In the genomic region with DNA sequence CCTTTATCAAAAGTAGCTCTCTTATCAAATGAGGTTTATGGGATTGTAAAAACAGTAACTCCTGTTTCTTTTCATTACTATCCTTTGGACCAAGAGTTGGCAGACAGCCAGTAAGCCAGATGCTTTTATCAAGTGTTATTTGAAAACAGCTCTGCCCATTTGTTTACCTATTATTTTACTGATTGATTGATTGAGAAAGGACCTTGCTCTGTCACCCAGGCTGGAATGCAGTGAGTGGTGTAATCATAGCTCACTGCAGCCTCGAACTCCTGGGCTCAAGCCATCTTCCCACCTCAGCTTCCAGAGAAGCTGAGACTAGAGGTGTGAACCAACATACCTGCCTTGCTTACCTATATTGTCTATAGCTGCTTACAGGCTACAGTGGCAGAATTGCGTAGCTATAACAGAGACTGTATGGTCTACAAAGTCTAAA, we compare ENCODE assay signal across 13 cellular contexts. TPM values are rescaled to one million over a fixed set of nuclear protein-coding genes. Genes with fewer than 3 reads are reported as not detected.
DNase-seq lines count a peak whose midpoint lies in the region; ATAC-seq, FAIRE-seq and TF ChIP-seq lines count a peak whose summit lies in the region.
"Had no signal": no experiment of that assay in that cellular context is flagged by ENCODE, and none has a peak within 500 bp of the region (broad histone marks: within the 10 kb centered on the region; RNA-seq: fewer than 3 reads in every experiment).

No MANE protein-coding gene starts in this region.

- TF ChIP-seq EP300 in HepG2 (IDR thresholded peaks at IDR 0.05; ENCODE audit: low read depth in 2 of 2, low read length in 2 of 2) (peak in 1 of 2 experiments; percentile 83; a peak in 2 of 4 replicates), HepG2 (CRISPR knock-in tag; IDR thresholded peaks at IDR 0.05; ENCODE audit: borderline replicate concordance) (peak; percentile 62; the same call in 1 of the 2 replicates)

- no peak for TF ChIP-seq CTCF in HepG2 (CRISPR knock-in tag; IDR thresholded peaks at IDR 0.05)

- H4K20me1 ChIP-seq in HepG2 (ENCODE audit: insufficient read depth, low read length), result peaks cover 20% of the 10 kb centered on the region; the same call in 1 of the 2 replicates

- H3K9me3 ChIP-seq in HepG2 (ENCODE audit: low read length), result no peaks in the 10 kb centered on the region

- H3K9ac ChIP-seq in HepG2 (ENCODE audit: insufficient read depth, low read depth, low read length), result peak overlapping the region; percentile 52

- in situ Hi-C loops in HepG2 (cut with HindIII; ENCODE audit: extremely low pct_ligation_motif_present, low pct_unique_long_range_greater_than_20kb), result no loop called here

- intact Hi-C loops in HepG2 (cut with micrococcal nuclease; ENCODE audit: unreplicated experiment), result no loop called here

- WGBS in HepG2 (ENCODE audit: low lambda C conversion rate), result 0% methylated on average over 2 of the region's 2 CpGs

- peak overlapping the region; percentile 85 to 99 (median 99) for H3K4me3 ChIP-seq in HepG2 (replicated peaks in 1 of 3; ENCODE audit: insufficient read depth in 1 of 3, low read depth in 2 of 3, low read length in 3 of 3)
- H3K4me3 ChIP-seq: SK-N-MC had no signal

- POLR2A ChIA-PET in HepG2 (lab: Yijun Ruan, JAX), result interaction anchor here (0.7 to 5.8 kb wide), 10 partner anchors 14 to 781 kb away, joined by 3 to 82 read pairs (median 5); partner anchors contain the start of gene CHD1L

- peak overlapping the region; percentile 82 for H3K4me2 ChIP-seq in HepG2 (ENCODE audit: low read depth, low read length)

- peaks cover 0 to 4% of the 10 kb centered on the region in 2 experiments; a peak in 1 of 5 replicates for H3K27me3 ChIP-seq in HepG2 (ENCODE audit: control insufficient read depth in 1 of 2, insufficient read depth in 2 of 2, low read length in 2 of 2)

- no peak for TF ChIP-seq RAD21 in HepG2 (CRISPR knock-in tag; IDR thresholded peaks at IDR 0.05)

- peak; percentile 2; the same call in 2 of the 3 replicates for ATAC-seq in HepG2
- no peak for ATAC-seq in HG02870 (IDR thresholded peaks at IDR 0.05; ENCODE audit: unreplicated experiment)
- ATAC-seq in HG02588 (IDR thresholded peaks at IDR 0.05; ENCODE audit: unreplicated experiment), result no peak
- ATAC-seq: stimulated activated effector memory CD8-positive, alpha-beta T cell treated with anti-CD3 and anti-CD28 coated beads, Interleukin-12 subunit alpha, Interleukin-12 subunit beta, amount 100 ng/mL, for 72 hours had no signal

- CTCF ChIA-PET in HepG2 (lab: Yijun Ruan, JAX; ENCODE audit: low intra/inter-chr PET ratio, low total read pairs), result no interaction called here

- peak; percentile 86 for FAIRE-seq in HepG2 (lab: Jason Lieb, UNC)
- FAIRE-seq: G401.6, kidney had no signal

- peaks cover 3 to 37% of the 10 kb centered on the region in 2 experiments for H3K36me3 ChIP-seq in HepG2 (replicated peaks in 1 of 2; ENCODE audit: control insufficient read depth in 1 of 2, insufficient read depth in 2 of 2, low read length in 2 of 2)

- BruUV-seq in HepG2 (replicated peaks; lab: Mats Ljungman, UMichigan), result no TSS peak

- 0 out of 4 replicates have a peak, but pooled peaks of 1 of the 2 experiments have one; percentile 35 for TF ChIP-seq POLR2A in HepG2 (IDR thresholded peaks at IDR 0.05; ENCODE audit: insufficient read depth in 1 of 2, low read depth in 2 of 2, low read length in 2 of 2)

- peak; percentile 40 for DNase-seq in DMS153 (lab: John Stamatoyannopoulos, UW)
- peak; percentile 18 for DNase-seq in NCI-H1105 (lab: John Stamatoyannopoulos, UW)
- peak; percentile 56 for DNase-seq in astrocyte of the hippocampus (ENCODE audit: low read depth, low spot score)
- DNase-seq in HepG2 (ENCODE audit: low spot score), result peak; percentile 87
- DNase-seq in NCI-H2029 treated with DMSO at 0.1 percent for 48 hours (lab: John Stamatoyannopoulos, UW), result no peak
- no peak for DNase-seq in GM19238 (ENCODE audit: insufficient read length, low spot score)
- DNase-seq: activated CD8-positive, alpha-beta memory T cell treated with anti-CD3 and anti-CD28 coated beads, Interleukin-2, amount 50 U/mL, for 4 hours; kidney had no signal

- no peak overlapping the region for H2AFZ ChIP-seq in HepG2 (ENCODE audit: low read length)

- peaks cover 38% of the 10 kb centered on the region for H3K4me1 ChIP-seq in HepG2 (ENCODE audit: insufficient read depth, low read length)

- H3K79me2 ChIP-seq in HepG2 (ENCODE audit: insufficient read depth, low read length), result peaks cover 88% of the 10 kb centered on the region

- H3K27ac ChIP-seq in HepG2 (ENCODE audit: extremely low read length, insufficient read depth, low read length), result peak overlapping the region; percentile 89

TF ChIP-seq in HepG2, 621 proteins besides CTCF, POLR2A, EP300 and RAD21 (continues in another document):
- no peak for TF ChIP-seq ZKSCAN1 (IDR thresholded peaks at IDR 0.05; ENCODE audit: low read length)
- peak; percentile 86 for TF ChIP-seq SAP130 (CRISPR knock-in tag; IDR thresholded peaks at IDR 0.05; ENCODE audit: low read depth)
- TF ChIP-seq PITX1 (CRISPR knock-in tag; IDR thresholded peaks at IDR 0.05), result peak; percentile 77; the same call in 1 of the 2 replicates
- TF ChIP-seq HNF4G (IDR thresholded peaks at IDR 0.05; ENCODE audit: borderline replicate concordance, low read depth, low read length), result peak; percentile 68; the same call in 1 of the 2 replicates
- peak; percentile 58; the same call in 1 of the 2 replicates for TF ChIP-seq HNF4G (CRISPR knock-in tag; IDR thresholded peaks at IDR 0.05; ENCODE audit: borderline replicate concordance, low read depth)
- TF ChIP-seq NONO (IDR thresholded peaks at IDR 0.05), result no peak
- 0 out of 2 replicates have a peak, but pooled peaks have one; percentile 21 for TF ChIP-seq NONO (CRISPR knock-in tag; conservative IDR thresholded peaks at IDR 0.05)
- peak; percentile 69 for TF ChIP-seq HDAC1 (CRISPR knock-in tag; IDR thresholded peaks at IDR 0.05)
- no peak for TF ChIP-seq RORA (CRISPR knock-in tag; IDR thresholded peaks at IDR 0.05)
- peak; percentile 31; the same call in 1 of the 2 replicates for TF ChIP-seq HOXA5 (CRISPR knock-in tag; IDR thresholded peaks at IDR 0.05)

RNA-seq across cellular contexts. Expression of gene PRKAB2, which starts 3.6 kb away (rescaled TPM):
- total RNA-seq in HepG2 (2016; rRNA removed; fragmentation: Illumina TruSeq; extraction: Trizol), result 43.3 and 44.0 TPM in 2 replicates
- 5.9 and 6.7 TPM in 2 replicates for total RNA-seq in HepG2 (2016; cell fraction: cytosol; rRNA removed; fragmentation: Illumina TruSeq; extraction: Trizol; ENCODE audit: low read depth)
- 40.9 and 45.3 TPM in 2 replicates for total RNA-seq in HepG2 (2016; cell fraction: insoluble cytoplasmic fraction; rRNA removed; fragmentation: Illumina TruSeq; extraction: Trizol)
- total RNA-seq in HepG2 (2016; cell fraction: membrane; rRNA removed; fragmentation: Illumina TruSeq; extraction: Trizol), result 23.1 and 25.7 TPM in 2 replicates
- 86.1 and 92.6 TPM in 2 replicates for total RNA-seq in HepG2 (2016; cell fraction: nucleus; rRNA removed; fragmentation: Illumina TruSeq; extraction: Trizol)
- polyA plus RNA-seq in HepG2 (2011; rRNA removed), result 97.3 and 118 TPM in 2 replicates
- 34.7 and 49.1 TPM in 2 replicates for polyA plus RNA-seq in HepG2 (2011; cell fraction: cytosol; rRNA removed)
- polyA plus RNA-seq in HepG2 (2011; cell fraction: nucleus; rRNA removed), result 185 and 187 TPM in 2 replicates
- 51.4 and 62.8 TPM in 2 replicates for polyA plus RNA-seq in HepG2 (2012)
- polyA plus RNA-seq in HepG2 (2016; cell fraction: cytosol; fragmentation: Illumina TruSeq; extraction: Trizol; ENCODE audit: low read depth), result 5.5 and 5.6 TPM in 2 replicates
- polyA plus RNA-seq in HepG2 (2016; cell fraction: insoluble cytoplasmic fraction; fragmentation: Illumina TruSeq; extraction: Trizol; ENCODE audit: low read depth), result 32.6 and 34.9 TPM in 2 replicates
- polyA plus RNA-seq in HepG2 (2016; cell fraction: membrane; fragmentation: Illumina TruSeq; extraction: Trizol; ENCODE audit: low read depth), result 15.9 and 16.3 TPM in 2 replicates
- 108 and 114 TPM in 2 replicates for polyA plus RNA-seq in HepG2 (2016; cell fraction: nucleus; fragmentation: Illumina TruSeq; extraction: Trizol; ENCODE audit: insufficient read depth, low read depth)
- 16.7 and 59.0 TPM in 2 replicates for polyA minus RNA-seq in HepG2 (2011; rRNA and poly(A)+ RNA removed; ENCODE audit: low replicate concordance)
- polyA minus RNA-seq in HepG2 (2011; cell fraction: cytosol; rRNA and poly(A)+ RNA removed), result 29.4 and 33.7 TPM in 2 replicates
- polyA minus RNA-seq in HepG2 (2011; cell fraction: nucleus; rRNA and poly(A)+ RNA removed), result 158 and 185 TPM in 2 replicates

RNA-seq across cellular contexts. Expression of gene FMO5, which starts 56.5 kb away (rescaled TPM):
- total RNA-seq in HepG2 (2016; rRNA removed; fragmentation: Illumina TruSeq; extraction: Trizol), result 48.2 and 59.5 TPM in 2 replicates
- 6.8 and 6.9 TPM in 2 replicates for total RNA-seq in HepG2 (2016; cell fraction: cytosol; rRNA removed; fragmentation: Illumina TruSeq; extraction: Trizol; ENCODE audit: low read depth)
- total RNA-seq in HepG2 (2016; cell fraction: insoluble cytoplasmic fraction; rRNA removed; fragmentation: Illumina TruSeq; extraction: Trizol), result 49.0 and 63.7 TPM in 2 replicates
- total RNA-seq in HepG2 (2016; cell fraction: membrane; rRNA removed; fragmentation: Illumina TruSeq; extraction: Trizol), result 11.1 and 12.7 TPM in 2 replicates
- 47.7 and 49.9 TPM in 2 replicates for total RNA-seq in HepG2 (2016; cell fraction: nucleus; rRNA removed; fragmentation: Illumina TruSeq; extraction: Trizol)
- polyA plus RNA-seq in HepG2 (2011; rRNA removed), result 149 and 155 TPM in 2 replicates
- 56.2 and 104 TPM in 2 replicates for polyA plus RNA-seq in HepG2 (2011; cell fraction: cytosol; rRNA removed)
- polyA plus RNA-seq in HepG2 (2011; cell fraction: nucleus; rRNA removed), result 198 and 259 TPM in 2 replicates
- 240 and 305 TPM in 2 replicates for polyA plus RNA-seq in HepG2 (2012)
- 1.7 and 1.8 TPM in 2 replicates for polyA plus RNA-seq in HepG2 (2016; cell fraction: cytosol; fragmentation: Illumina TruSeq; extraction: Trizol; ENCODE audit: low read depth)
- 40.5 and 43.0 TPM in 2 replicates for polyA plus RNA-seq in HepG2 (2016; cell fraction: insoluble cytoplasmic fraction; fragmentation: Illumina TruSeq; extraction: Trizol; ENCODE audit: low read depth)
- polyA plus RNA-seq in HepG2 (2016; cell fraction: membrane; fragmentation: Illumina TruSeq; extraction: Trizol; ENCODE audit: low read depth), result 4.7 TPM in 2 replicates
- polyA plus RNA-seq in HepG2 (2016; cell fraction: nucleus; fragmentation: Illumina TruSeq; extraction: Trizol; ENCODE audit: insufficient read depth, low read depth), result 48.3 and 48.5 TPM in 2 replicates
- 82.4 TPM in 1 of 2 replicates, not detected in the other for polyA minus RNA-seq in HepG2 (2011; rRNA and poly(A)+ RNA removed; ENCODE audit: low replicate concordance)
- 87.4 and 116 TPM in 2 replicates for polyA minus RNA-seq in HepG2 (2011; cell fraction: cytosol; rRNA and poly(A)+ RNA removed)
- 369 and 460 TPM in 2 replicates for polyA minus RNA-seq in HepG2 (2011; cell fraction: nucleus; rRNA and poly(A)+ RNA removed)

Comparison
In these comparisons a context has a peak if more than half of its experiments do, and no peak if none do; other contexts are left out.
1. DNase-seq: peak in DMS153 (single experiment), NCI-H1105 (single experiment), astrocyte of the hippocampus (single experiment) and HepG2 (single experiment); none in NCI-H2029 treated with DMSO at 0.1 percent for 48 hours (single experiment) and GM19238 (single experiment).